ENCODE assay signal across 1 cellular context in the genomic region with DNA sequence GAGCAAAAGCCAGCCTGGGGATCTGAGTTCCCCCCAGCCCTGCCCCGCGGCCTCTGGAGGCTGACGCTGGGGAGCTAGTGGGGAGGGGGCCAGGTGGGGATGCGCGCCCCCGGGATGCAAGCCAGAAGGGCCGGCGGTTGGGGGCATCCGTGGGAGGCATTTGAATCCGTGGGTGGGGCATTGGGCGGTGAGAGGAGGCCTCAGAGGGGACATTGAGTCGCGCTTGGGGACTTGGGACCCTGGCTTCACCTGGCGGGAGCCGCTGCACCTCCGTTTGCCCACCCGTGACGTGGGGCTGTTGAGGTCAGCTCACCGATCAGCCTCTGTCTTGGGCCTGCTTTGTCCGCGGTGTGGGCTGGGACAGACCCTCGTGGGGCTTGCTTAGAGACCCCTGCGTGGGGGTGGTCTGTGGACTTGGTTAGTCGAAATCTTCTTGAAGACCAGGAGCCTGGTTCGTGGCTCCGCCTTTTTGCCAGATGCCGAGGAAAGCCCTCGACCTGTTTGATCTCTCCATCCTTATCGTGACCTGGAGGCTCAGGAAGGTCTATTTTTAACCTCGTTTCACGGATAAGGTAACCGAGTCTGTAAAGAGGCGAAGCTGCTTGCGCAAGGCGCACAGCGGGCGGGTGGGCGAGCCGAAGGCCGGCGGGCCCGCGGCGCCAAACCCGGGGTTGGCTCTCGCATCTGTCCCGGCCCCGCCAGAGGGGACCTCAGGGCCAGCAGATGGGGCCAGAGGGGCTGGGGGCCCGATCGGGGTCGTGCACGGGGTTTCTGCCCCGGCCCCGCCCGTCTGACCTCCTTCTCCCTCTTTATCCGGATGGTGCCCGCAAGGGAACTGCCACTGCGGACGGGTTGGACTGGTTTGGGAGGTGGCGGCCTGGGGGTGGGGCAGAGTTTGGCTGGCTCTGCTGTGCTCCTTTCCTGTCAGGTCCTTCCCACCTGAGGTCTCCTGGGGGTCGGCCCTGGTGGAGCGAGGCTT.
TF ChIP-seq lines count a peak whose summit lies in the region.

No MANE protein-coding gene starts in this region.

TF ChIP-seq in IMR-90, 13 proteins besides CTCF, POLR2A, EP300 and RAD21 (continued from another document):
- TF ChIP-seq, protein P1, sequence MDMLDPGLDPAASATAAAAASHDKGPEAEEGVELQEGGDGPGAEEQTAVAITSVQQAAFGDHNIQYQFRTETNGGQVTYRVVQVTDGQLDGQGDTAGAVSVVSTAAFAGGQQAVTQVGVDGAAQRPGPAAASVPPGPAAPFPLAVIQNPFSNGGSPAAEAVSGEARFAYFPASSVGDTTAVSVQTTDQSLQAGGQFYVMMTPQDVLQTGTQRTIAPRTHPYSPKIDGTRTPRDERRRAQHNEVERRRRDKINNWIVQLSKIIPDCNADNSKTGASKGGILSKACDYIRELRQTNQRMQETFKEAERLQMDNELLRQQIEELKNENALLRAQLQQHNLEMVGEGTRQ (IDR thresholded peaks at IDR 0.05; ENCODE audit: low read depth, low read length): no peak
- no peak for TF ChIP-seq NFE2L2 (IDR thresholded peaks at IDR 0.05; ENCODE audit: low read depth, low read length)
- no peak for TF ChIP-seq MAZ (IDR thresholded peaks at IDR 0.05; ENCODE audit: borderline replicate concordance, low read depth, low read length)
- TF ChIP-seq MXI1 (IDR thresholded peaks at IDR 0.05; ENCODE audit: borderline replicate concordance, low read depth, low read length): no peak
- TF ChIP-seq CEBPB (IDR thresholded peaks at IDR 0.05; ENCODE audit: low read depth, low read length): no peak
- TF ChIP-seq SMC3 (IDR thresholded peaks at IDR 0.05; ENCODE audit: low read depth, low read length): no peak
- TF ChIP-seq BHLHE40 (IDR thresholded peaks at IDR 0.05; ENCODE audit: low read depth, low read length): no peak
